Comparison of ENCODE assay signal across 7 cellular contexts in genomic region chr1:16931206-16931895, GRCh38. TPM values are rescaled to one million over a fixed set of nuclear protein-coding genes. Genes with fewer than 3 reads are reported as not detected.
"Had no signal": no experiment of that assay in that cellular context is flagged by ENCODE, and none has a peak within 500 bp of the region (broad histone marks: within the 10 kb centered on the region; RNA-seq: fewer than 3 reads in every experiment).

No MANE protein-coding gene starts in this region.

RNA-seq across cellular contexts. Expression of gene RNU1-2, which starts 35.6 kb away (rescaled TPM):
- total RNA-seq: right atrium auricular region had no signal
- polyA plus RNA-seq: hepatocyte, mammary epithelial cell, ovary, stomach, urinary bladder had no signal

RNA-seq across cellular contexts. Expression of gene MFAP2, which starts 49.1 kb away (rescaled TPM):
- total RNA-seq: naive thymus-derived CD8-positive, alpha-beta T cell had no signal
